Comparison of ENCODE assay signal across 7 cellular contexts in the genomic region with DNA sequence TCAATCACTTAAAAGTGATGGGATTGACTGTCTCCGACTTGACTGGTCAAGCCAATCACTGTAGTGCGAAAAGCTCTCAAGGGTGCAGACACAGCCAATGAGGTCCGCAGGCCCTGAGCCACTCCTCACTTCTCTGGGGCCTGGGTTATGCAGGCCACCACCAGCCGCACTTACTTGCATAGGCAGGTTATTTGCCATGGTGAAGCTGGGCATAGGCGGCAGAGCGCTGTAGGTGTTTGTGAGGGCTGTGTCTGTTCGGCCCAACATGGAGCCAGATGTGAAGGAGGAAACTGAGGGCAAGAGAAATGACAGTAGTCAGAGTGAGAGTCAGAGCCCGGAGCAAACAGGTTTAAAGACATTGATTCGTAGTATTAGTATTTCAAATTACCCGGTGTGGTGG. TPM values are rescaled to one million over a fixed set of nuclear protein-coding genes. Genes with fewer than 3 reads are reported as not detected.
"Had no signal": no experiment of that assay in that cellular context is flagged by ENCODE, and none has a peak within 500 bp of the region (broad histone marks: within the 10 kb centered on the region; RNA-seq: fewer than 3 reads in every experiment).

No MANE protein-coding gene starts in this region.

- DNase-seq: H9, HCEC 1CT, KBM-7 had no signal

- H3K4me3 ChIP-seq: GM23338 had no signal

- H3K9me3 Mint-ChIP-seq: GM23338, H9 had no signal

- H3K27ac Mint-ChIP-seq: GM23338, H9, IgD-negative memory B cell had no signal

- ATAC-seq: GM23338, HepG2 had no signal

- H3K36me3 Mint-ChIP-seq: IgD-negative memory B cell had no signal

- H3K27ac ChIP-seq: HL-60 had no signal

- H3K4me3 Mint-ChIP-seq: GM23338, H9, IgD-negative memory B cell had no signal

RNA-seq across cellular contexts. Expression of a gene that starts 17.9 kb away (rescaled TPM):
- total RNA-seq: H9 had no signal
- polyA plus RNA-seq: IgD-negative memory B cell had no signal
